In genomic region chr9:123174887-123175518, GRCh38 we compare ENCODE assay signal across 9 cellular contexts.
DNase-seq lines count a peak whose midpoint lies in the region; ATAC-seq and TF ChIP-seq lines count a peak whose summit lies in the region.
"Had no signal": no experiment of that assay in that cellular context is flagged by ENCODE, and none has a peak within 500 bp of the region (broad histone marks: within the 10 kb centered on the region; RNA-seq: fewer than 3 reads in every experiment).

No MANE protein-coding gene starts in this region.

- CTCF ChIA-PET in SK-N-SH (lab: Yijun Ruan, JAX) = no interaction called here

- no peak overlapping the region for H2AFZ ChIP-seq in SK-N-SH (ENCODE audit: low read depth)

- no peaks in the 10 kb centered on the region for H3F3A ChIP-seq in SK-N-SH (replicated peaks; ENCODE audit: insufficient read depth)

- H3K27me3 ChIP-seq in SK-N-SH (ENCODE audit: insufficient read depth) = no peaks in the 10 kb centered on the region

- peaks cover 0 to 7% of the 10 kb centered on the region in 2 experiments for H3K36me3 ChIP-seq in SK-N-SH (replicated peaks in 1 of 2; ENCODE audit: control insufficient read depth in 1 of 2, insufficient read depth in 2 of 2, low read length in 1 of 2)

- no peak overlapping the region for H3K4me3 ChIP-seq in SK-N-SH (ENCODE audit: low read depth in 2 of 2, low read length in 1 of 2)

- no peak for TF ChIP-seq CTCF in SK-N-SH (IDR thresholded peaks at IDR 0.05)

- H3K4me3 Mint-ChIP-seq in activated T-helper 17 cell treated with anti-CD3 and anti-CD28 coated beads, Interleukin-2, amount 50 U/mL, for 72 hours = no peak overlapping the region
- no peak overlapping the region for H3K4me3 Mint-ChIP-seq in activated naive CD8-positive, alpha-beta T cell treated with anti-CD3 and anti-CD28 coated beads, Interleukin-2, amount 50 U/mL, for 24 hours
- H3K4me3 Mint-ChIP-seq: activated naive CD4-positive, alpha-beta T cell treated with anti-CD3 and anti-CD28 coated beads, Interleukin-2, amount 50 U/mL, for 24 hours had no signal

- no peak for TF ChIP-seq EP300 in SK-N-SH (IDR thresholded peaks at IDR 0.05; ENCODE audit: borderline replicate concordance in 1 of 2, low read depth in 1 of 2, low read length in 1 of 2)

- H3K4me1 Mint-ChIP-seq in activated T-helper 17 cell treated with anti-CD3 and anti-CD28 coated beads, Interleukin-2, amount 50 U/mL, for 72 hours = no peaks in the 10 kb centered on the region
- H3K4me1 Mint-ChIP-seq in activated naive CD8-positive, alpha-beta T cell treated with anti-CD3 and anti-CD28 coated beads, Interleukin-2, amount 50 U/mL, for 24 hours = peaks cover 20% of the 10 kb centered on the region

- H3K79me2 ChIP-seq in SK-N-SH (ENCODE audit: insufficient read depth) = no peaks in the 10 kb centered on the region; the same call in 1 of the 2 replicates

- H3K4me1 ChIP-seq in SK-N-SH (ENCODE audit: control insufficient read depth in 1 of 2, insufficient read depth in 2 of 2, low read depth in 1 of 2, low read length in 1 of 2) = peaks cover 0 to 5% of the 10 kb centered on the region in 2 experiments; a peak in 3 of 4 replicates

- no peaks in the 10 kb centered on the region for H4K20me1 ChIP-seq in SK-N-SH (ENCODE audit: insufficient read depth)

- H3K36me3 Mint-ChIP-seq in activated T-helper 17 cell treated with anti-CD3 and anti-CD28 coated beads, Interleukin-2, amount 50 U/mL, for 72 hours (ENCODE audit: low read depth) = peaks cover 46% of the 10 kb centered on the region
- peaks cover 15% of the 10 kb centered on the region for H3K36me3 Mint-ChIP-seq in activated naive CD8-positive, alpha-beta T cell treated with anti-CD3 and anti-CD28 coated beads, Interleukin-2, amount 50 U/mL, for 24 hours (ENCODE audit: low read depth)

- no peaks in the 10 kb centered on the region for H3K9me3 Mint-ChIP-seq in activated T-helper 17 cell treated with anti-CD3 and anti-CD28 coated beads, Interleukin-2, amount 50 U/mL, for 72 hours
- no peaks in the 10 kb centered on the region for H3K9me3 Mint-ChIP-seq in activated naive CD8-positive, alpha-beta T cell treated with anti-CD3 and anti-CD28 coated beads, Interleukin-2, amount 50 U/mL, for 24 hours
- H3K9me3 Mint-ChIP-seq: activated naive CD4-positive, alpha-beta T cell treated with anti-CD3 and anti-CD28 coated beads, Interleukin-2, amount 50 U/mL, for 24 hours had no signal

- POLR2A ChIA-PET in SK-N-SH (lab: Yijun Ruan, JAX) = no interaction called here

- 85% methylated on average over 1 of the region's 1 CpG for WGBS in SK-N-SH (ENCODE audit: low lambda C conversion rate)

- no peak for TF ChIP-seq RAD21 in SK-N-SH (IDR thresholded peaks at IDR 0.05; ENCODE audit: low read length)

- H3K4me2 ChIP-seq in SK-N-SH = no peak overlapping the region

- no peaks in the 10 kb centered on the region for H3K27me3 Mint-ChIP-seq in activated T-helper 17 cell treated with anti-CD3 and anti-CD28 coated beads, Interleukin-2, amount 50 U/mL, for 72 hours
- no peaks in the 10 kb centered on the region for H3K27me3 Mint-ChIP-seq in activated naive CD8-positive, alpha-beta T cell treated with anti-CD3 and anti-CD28 coated beads, Interleukin-2, amount 50 U/mL, for 24 hours
- H3K27me3 Mint-ChIP-seq: activated naive CD4-positive, alpha-beta T cell treated with anti-CD3 and anti-CD28 coated beads, Interleukin-2, amount 50 U/mL, for 24 hours had no signal

- H3K9me3 ChIP-seq in SK-N-SH = no peaks in the 10 kb centered on the region

- DNase-seq in NCI-H82 (lab: John Stamatoyannopoulos, UW) (no peak), SK-N-SH (no peak), NCI-H510A treated with DMSO at 0.1 percent for 48 hours (lab: John Stamatoyannopoulos, UW) (no peak)
- DNase-seq in activated naive CD8-positive, alpha-beta T cell treated with anti-CD3 and anti-CD28 coated beads, Interleukin-2, amount 50 U/mL, for 24 hours = no peak

- ATAC-seq in GM18508 (IDR thresholded peaks at IDR 0.05; ENCODE audit: insufficient read depth, unreplicated experiment) = peak; percentile 59
- ATAC-seq in GM21723 (IDR thresholded peaks at IDR 0.05; ENCODE audit: unreplicated experiment) = peak; percentile 90
- peak; percentile 87 for ATAC-seq in HG03439 (IDR thresholded peaks at IDR 0.05; ENCODE audit: unreplicated experiment)
- no peak for ATAC-seq in activated T-helper 17 cell treated with anti-CD3 and anti-CD28 coated beads, Interleukin-2, amount 50 U/mL, for 72 hours (replicated peaks)
- no peak for ATAC-seq in activated naive CD8-positive, alpha-beta T cell treated with anti-CD3 and anti-CD28 coated beads, Interleukin-2, amount 50 U/mL, for 24 hours

- H3K27ac ChIP-seq in SK-N-SH (ENCODE audit: low read depth in 2 of 2, low read length in 1 of 2) = no peak overlapping the region

- H3K27ac Mint-ChIP-seq in activated T-helper 17 cell treated with anti-CD3 and anti-CD28 coated beads, Interleukin-2, amount 50 U/mL, for 72 hours = peak overlapping the region; percentile 13
- H3K27ac Mint-ChIP-seq in activated naive CD8-positive, alpha-beta T cell treated with anti-CD3 and anti-CD28 coated beads, Interleukin-2, amount 50 U/mL, for 24 hours = no peak overlapping the region
- H3K27ac Mint-ChIP-seq: activated naive CD4-positive, alpha-beta T cell treated with anti-CD3 and anti-CD28 coated beads, Interleukin-2, amount 50 U/mL, for 24 hours had no signal

- no peak overlapping the region for H3K9ac ChIP-seq in SK-N-SH

- no peaks in the 10 kb centered on the region for H3K9me2 ChIP-seq in SK-N-SH

TF ChIP-seq in SK-N-SH, 30 proteins besides CTCF, POLR2A, EP300 and RAD21:
- no peak for TF ChIP-seq PBX3 (IDR thresholded peaks at IDR 0.05)
- TF ChIP-seq, protein P1, sequence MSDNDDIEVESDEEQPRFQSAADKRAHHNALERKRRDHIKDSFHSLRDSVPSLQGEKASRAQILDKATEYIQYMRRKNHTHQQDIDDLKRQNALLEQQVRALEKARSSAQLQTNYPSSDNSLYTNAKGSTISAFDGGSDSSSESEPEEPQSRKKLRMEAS (IDR thresholded peaks at IDR 0.05; ENCODE audit: low read depth) = no peak
- no peak for TF ChIP-seq TAF1 (IDR thresholded peaks at IDR 0.05; ENCODE audit: borderline replicate concordance, low read depth, low read length)
- TF ChIP-seq FOXJ3 (CRISPR knock-in tag; IDR thresholded peaks at IDR 0.05) = no peak
- TF ChIP-seq NRF1 (IDR thresholded peaks at IDR 0.05; ENCODE audit: low read depth, low read length) = no peak
- no peak for TF ChIP-seq SMC3 (IDR thresholded peaks at IDR 0.05; ENCODE audit: low read depth, low read length)

Comparison
In these comparisons a context has a peak if more than half of its experiments do, and no peak if none do; other contexts are left out.
1. ATAC-seq: peak in GM18508 (single experiment), GM21723 (single experiment) and HG03439 (single experiment); none in activated T-helper 17 cell treated with anti-CD3 and anti-CD28 coated beads, Interleukin-2, amount 50 U/mL, for 72 hours (single experiment) and activated naive CD8-positive, alpha-beta T cell treated with anti-CD3 and anti-CD28 coated beads, Interleukin-2, amount 50 U/mL, for 24 hours (single experiment).